ENCODE assay signal across 1 cellular context in genomic region chr1:5273280-5274003, GRCh38.
TF ChIP-seq lines count a peak whose summit lies in the region.

No MANE protein-coding gene starts in this region.

TF ChIP-seq in HepG2, 621 proteins besides CTCF, POLR2A, EP300 and RAD21 (continued from another document):
- TF ChIP-seq BCLAF1 (IDR thresholded peaks at IDR 0.05) (no peak), ZNF530 (CRISPR knock-in tag; IDR thresholded peaks at IDR 0.05; ENCODE audit: low read depth) (no peak)
